In the genomic region with DNA sequence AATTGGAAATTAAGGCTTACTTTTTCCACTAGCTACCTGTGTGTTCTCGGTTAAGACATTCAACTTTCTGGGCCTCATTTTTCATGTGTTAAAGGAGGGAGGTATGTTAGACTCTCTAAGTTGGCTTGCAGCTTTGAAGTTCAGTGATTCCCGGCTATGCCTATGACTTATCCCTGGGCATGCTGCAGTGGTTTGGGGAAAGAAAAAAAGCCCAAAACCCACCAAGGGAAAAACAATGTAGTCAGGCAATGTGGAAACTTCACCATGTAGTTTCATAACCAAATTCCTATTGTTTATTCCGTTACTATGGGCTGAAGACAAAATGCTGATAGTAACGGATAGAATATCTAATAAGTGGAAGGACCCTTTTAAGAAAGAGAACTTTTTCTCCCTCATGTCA, we compare ENCODE assay signal across 13 cellular contexts.
A peak's percentile ranks its signal among the peaks of the same experiment; 100 is the strongest.
DNase-seq lines count a peak whose midpoint lies in the region; ATAC-seq and TF ChIP-seq lines count a peak whose summit lies in the region.
"Had no signal": no experiment of that assay in that cellular context is flagged by ENCODE, and none has a peak within 500 bp of the region (broad histone marks: within the 10 kb centered on the region; RNA-seq: fewer than 3 reads in every experiment).

No MANE protein-coding gene starts in this region.

- 98% methylated on average over 4 of the region's 4 CpGs for WGBS in mesenchymal stem cell

- no peaks in the 10 kb centered on the region for H3K79me1 ChIP-seq in mesenchymal stem cell (replicated peaks; ENCODE audit: low read length, poor library complexity, severe bottlenecking)

- H2BK120ac ChIP-seq in mesenchymal stem cell (ENCODE audit: low read depth, low read length), result no peak overlapping the region

- intact Hi-C loops in PC-3 (cut with micrococcal nuclease), result no loop called here
- intact Hi-C loops in PC-9 (cut with micrococcal nuclease; ENCODE audit: unreplicated experiment), result no loop called here

- no peaks in the 10 kb centered on the region for H3F3A ChIP-seq in PC-3 (ENCODE audit: low read length, unreplicated experiment)
- no peaks in the 10 kb centered on the region for H3F3A ChIP-seq in PC-9 (ENCODE audit: insufficient read depth, low read depth)

- H2BK5ac ChIP-seq in mesenchymal stem cell (ENCODE audit: low read depth, low read length, poor library complexity, severe bottlenecking), result no peak overlapping the region

- no peak overlapping the region for H4K91ac ChIP-seq in mesenchymal stem cell (ENCODE audit: low read length)

- CTCF ChIA-PET in PC-3 (lab: Charles Lee) (no interaction called here), PC-9 (lab: Charles Lee) (no interaction called here)

- DNase-seq in SK-N-MC (ENCODE audit: low read depth, low spot score), result no peak
- peak; percentile 26 for DNase-seq in fibroblast of gingiva (ENCODE audit: low read depth)
- no peak for DNase-seq in mesenchymal stem cell
- no peak for DNase-seq in PC-3
- no peak for DNase-seq in PC-9
- DNase-seq in NCI-H1930 (lab: John Stamatoyannopoulos, UW), result no peak
- DNase-seq: GF-D8, NCI-H187 treated with DMSO at 0.1 percent for 48 hours, NCI-H2171 treated with DMSO at 0.1 percent for 48 hours, NCI-H748 treated with DMSO at 0.1 percent for 48 hours had no signal

- H3K9me2 ChIP-seq in PC-3 (replicated peaks; ENCODE audit: low read length), result no peaks in the 10 kb centered on the region
- H3K9me2 ChIP-seq in PC-9 (ENCODE audit: insufficient read depth), result no peaks in the 10 kb centered on the region

- H2AK5ac ChIP-seq in mesenchymal stem cell (ENCODE audit: low read length, severe bottlenecking), result no peak overlapping the region

- H4K8ac ChIP-seq in mesenchymal stem cell (ENCODE audit: low read length), result no peak overlapping the region

- H3K4me1 ChIP-seq in mesenchymal stem cell (ENCODE audit: control insufficient read depth, insufficient read depth, low read depth, low read length) (no peaks in the 10 kb centered on the region), skeletal muscle tissue (ENCODE audit: control insufficient read depth in 3 of 3, insufficient read depth in 3 of 3, low read length in 3 of 3) (peaks cover 0 to 8% (median 0%) of the 10 kb centered on the region in 3 donors), PC-3 (ENCODE audit: insufficient read depth, low read length) (no peaks in the 10 kb centered on the region), PC-9 (replicated peaks; ENCODE audit: insufficient read depth) (no peaks in the 10 kb centered on the region)

- no TSS peak for BruUV-seq in PC-3 (replicated peaks; lab: Mats Ljungman, UMichigan)
- BruUV-seq in PC-9 (replicated peaks; lab: Mats Ljungman, UMichigan), result no TSS peak

- H3K4ac ChIP-seq in mesenchymal stem cell (ENCODE audit: low read depth in 1 of 2, low read length in 2 of 2), result no peak overlapping the region

- H3K9ac ChIP-seq in SK-N-MC (ENCODE audit: insufficient read length) (no peak overlapping the region), mesenchymal stem cell (ENCODE audit: low read length) (peak overlapping the region; percentile 66), skeletal muscle tissue (ENCODE audit: low read depth in 1 of 3, low read length in 3 of 3) (no peak overlapping the region), PC-3 (ENCODE audit: low read length) (no peak overlapping the region)

- no peak overlapping the region for H2BK15ac ChIP-seq in mesenchymal stem cell (ENCODE audit: low read depth, poor library complexity, severe bottlenecking)

- H4K20me1 ChIP-seq in PC-3 (ENCODE audit: low read length), result no peaks in the 10 kb centered on the region
- H4K20me1 ChIP-seq in PC-9 (ENCODE audit: insufficient read depth), result no peaks in the 10 kb centered on the region

- H3K27me3 ChIP-seq in mesenchymal stem cell (ENCODE audit: control insufficient read depth in 1 of 2, insufficient read depth in 1 of 2, low read length in 2 of 2) (no peaks in the 10 kb centered on the region), skeletal muscle tissue (ENCODE audit: control insufficient read depth in 3 of 3, insufficient read depth in 3 of 3, low read length in 3 of 3) (no peaks in the 10 kb centered on the region), PC-3 (ENCODE audit: low read length) (no peaks in the 10 kb centered on the region), PC-9 (ENCODE audit: insufficient read depth, low read depth) (no peaks in the 10 kb centered on the region)

- H2AFZ ChIP-seq in mesenchymal stem cell (ENCODE audit: low read depth, low read length) (no peak overlapping the region), PC-3 (ENCODE audit: low read length) (no peak overlapping the region), PC-9 (no peak overlapping the region)
- H2AFZ ChIP-seq: GM23338 had no signal

- POLR2A ChIA-PET in PC-3 (lab: Charles Lee; ENCODE audit: unreplicated experiment), result no interaction called here
- POLR2A ChIA-PET in PC-9 (lab: Charles Lee; ENCODE audit: unreplicated experiment), result no interaction called here

- H3K4me3 ChIP-seq in SK-N-MC, result peak overlapping the region; percentile 25; the same call in 1 of the 2 replicates
- H3K4me3 ChIP-seq in mesenchymal stem cell (ENCODE audit: insufficient read depth in 1 of 2, low read depth in 1 of 2, low read length in 2 of 2), result no peak overlapping the region
- no peak overlapping the region for H3K4me3 ChIP-seq in skeletal muscle tissue (ENCODE audit: low read length in 3 of 3)
- H3K4me3 ChIP-seq in PC-3 (ENCODE audit: low read length), result no peak overlapping the region
- H3K4me3 ChIP-seq in PC-9, result no peak overlapping the region
- H3K4me3 ChIP-seq: GM23338 had no signal

- no peak for ATAC-seq in PC-3
- ATAC-seq: GM23338 had no signal

- H3K36me3 ChIP-seq in SK-N-MC (ENCODE audit: insufficient read depth, low read length), result no peaks in the 10 kb centered on the region
- no peaks in the 10 kb centered on the region for H3K36me3 ChIP-seq in mesenchymal stem cell (ENCODE audit: control insufficient read depth in 1 of 2, insufficient read depth in 2 of 2, low read depth in 1 of 2, low read length in 2 of 2)
- no peaks in the 10 kb centered on the region for H3K36me3 ChIP-seq in skeletal muscle tissue (ENCODE audit: control insufficient read depth in 3 of 3, insufficient read depth in 3 of 3, low read length in 3 of 3)
- no peaks in the 10 kb centered on the region for H3K36me3 ChIP-seq in PC-3 (ENCODE audit: low read depth, low read length)
- H3K36me3 ChIP-seq in PC-9 (ENCODE audit: low read depth), result no peaks in the 10 kb centered on the region

- H3K18ac ChIP-seq in mesenchymal stem cell (ENCODE audit: low read depth in 1 of 2, low read length in 2 of 2), result no peak overlapping the region

- H3K4me2 ChIP-seq in mesenchymal stem cell (ENCODE audit: low read length, poor library complexity, severe bottlenecking) (no peak overlapping the region), PC-3 (ENCODE audit: low read length) (no peak overlapping the region), PC-9 (no peak overlapping the region)
- H3K4me2 ChIP-seq: GM23338 had no signal

- TF ChIP-seq CTCF in PC-3 (conservative IDR thresholded peaks at IDR 0.05; ENCODE audit: low read depth, low read length) (no peak), PC-9 (conservative IDR thresholded peaks at IDR 0.05) (no peak)

- H3K27ac ChIP-seq in SK-N-MC (peak overlapping the region; percentile 39), mesenchymal stem cell (ENCODE audit: low read length, poor library complexity, severe bottlenecking) (no peak overlapping the region), skeletal muscle tissue (ENCODE audit: low read depth, low read length) (peak overlapping the region; percentile 52), PC-3 (ENCODE audit: low read length) (no peak overlapping the region), PC-9 (no peak overlapping the region)
- H3K27ac ChIP-seq: C4-2B had no signal

- no peak overlapping the region for H2BK12ac ChIP-seq in mesenchymal stem cell (ENCODE audit: low read length in 2 of 2)

- H3K14ac ChIP-seq in mesenchymal stem cell (ENCODE audit: low read length in 2 of 2), result no peak overlapping the region

- H3K23ac ChIP-seq in mesenchymal stem cell (ENCODE audit: low read length in 2 of 2), result no peak overlapping the region

- H3K9me3 ChIP-seq in SK-N-MC (ENCODE audit: low read depth, low read length), result no peaks in the 10 kb centered on the region
- no peaks in the 10 kb centered on the region for H3K9me3 ChIP-seq in mesenchymal stem cell (ENCODE audit: control insufficient read depth, low read length)
- H3K9me3 ChIP-seq in skeletal muscle tissue (ENCODE audit: control insufficient read depth in 3 of 3, low read length in 3 of 3), result no peaks in the 10 kb centered on the region
- H3K9me3 ChIP-seq in PC-3 (ENCODE audit: low read length), result no peaks in the 10 kb centered on the region
- no peaks in the 10 kb centered on the region for H3K9me3 ChIP-seq in PC-9 (ENCODE audit: insufficient read depth, low read depth)

- H3K79me2 ChIP-seq in PC-3 (ENCODE audit: low read length), result no peaks in the 10 kb centered on the region
- H3K79me2 ChIP-seq in PC-9 (ENCODE audit: low read depth), result no peaks in the 10 kb centered on the region

Comparison
In these comparisons a context has a peak if more than half of its experiments do, and no peak if none do; other contexts are left out.
1. H3K27ac ChIP-seq: peak in SK-N-MC (single experiment) and skeletal muscle tissue (single experiment); none in mesenchymal stem cell (single experiment), PC-3 (single experiment) and PC-9 (single experiment).